Comparison of ENCODE assay signal across 1 cellular context in the genomic region with DNA sequence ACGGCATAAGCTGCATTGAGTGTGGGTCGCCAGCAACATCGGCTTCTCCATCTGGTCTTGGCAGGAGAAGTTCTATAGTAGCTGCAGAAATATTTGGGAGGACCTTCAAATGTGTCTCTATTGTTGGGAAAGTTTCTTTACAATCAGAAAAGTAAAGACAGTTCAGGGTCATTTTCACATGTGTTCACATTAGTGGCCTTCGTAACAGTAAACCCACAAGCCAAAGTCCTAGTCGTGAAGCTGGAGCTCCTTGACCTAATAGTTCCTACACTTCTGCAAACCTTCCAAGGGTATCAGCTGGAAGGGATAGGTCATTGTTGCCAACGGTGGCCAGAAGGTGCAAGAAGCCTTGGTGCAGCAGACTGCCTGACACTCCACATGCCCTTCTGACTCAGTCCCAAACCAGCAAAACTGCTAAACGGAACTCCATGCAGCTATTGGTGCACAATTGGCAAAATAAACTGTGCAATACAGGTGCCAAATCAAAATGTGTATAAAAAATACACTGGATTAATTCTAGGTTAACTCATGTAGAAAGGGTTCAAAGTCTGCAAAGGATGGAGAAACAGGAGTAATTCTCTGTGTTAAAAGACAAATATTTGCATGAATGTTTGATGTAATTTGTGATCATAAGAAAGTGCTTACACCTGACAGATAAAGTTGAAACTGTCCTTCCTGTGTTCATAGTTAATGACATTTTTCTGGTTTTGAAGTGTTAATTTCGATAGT.
A peak's percentile ranks its signal among the peaks of the same experiment; 100 is the strongest.
TF ChIP-seq lines count a peak whose summit lies in the region.

No MANE protein-coding gene starts in this region.

TF ChIP-seq in HepG2, 621 proteins besides CTCF, POLR2A, EP300 and RAD21 (continued from another document):
- TF ChIP-seq GTF3A (CRISPR knock-in tag; conservative IDR thresholded peaks at IDR 0.05), result no peak
- 0 out of 2 replicates have a peak, but pooled peaks have one; percentile 40 for TF ChIP-seq MIER3 (CRISPR knock-in tag; IDR thresholded peaks at IDR 0.05; ENCODE audit: borderline replicate concordance)
- TF ChIP-seq, protein P1, sequence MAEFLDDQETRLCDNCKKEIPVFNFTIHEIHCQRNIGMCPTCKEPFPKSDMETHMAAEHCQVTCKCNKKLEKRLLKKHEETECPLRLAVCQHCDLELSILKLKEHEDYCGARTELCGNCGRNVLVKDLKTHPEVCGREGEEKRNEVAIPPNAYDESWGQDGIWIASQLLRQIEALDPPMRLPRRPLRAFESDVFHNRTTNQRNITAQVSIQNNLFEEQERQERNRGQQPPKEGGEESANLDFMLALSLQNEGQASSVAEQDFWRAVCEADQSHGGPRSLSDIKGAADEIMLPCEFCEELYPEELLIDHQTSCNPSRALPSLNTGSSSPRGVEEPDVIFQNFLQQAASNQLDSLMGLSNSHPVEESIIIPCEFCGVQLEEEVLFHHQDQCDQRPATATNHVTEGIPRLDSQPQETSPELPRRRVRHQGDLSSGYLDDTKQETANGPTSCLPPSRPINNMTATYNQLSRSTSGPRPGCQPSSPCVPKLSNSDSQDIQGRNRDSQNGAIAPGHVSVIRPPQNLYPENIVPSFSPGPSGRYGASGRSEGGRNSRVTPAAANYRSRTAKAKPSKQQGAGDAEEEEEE (CRISPR knock-in tag; IDR thresholded peaks at IDR 0.05; ENCODE audit: borderline replicate concordance), result no peak
- 0 out of 2 replicates have a peak, but pooled peaks have one; percentile 20 for TF ChIP-seq MIXL1 (CRISPR knock-in tag; IDR thresholded peaks at IDR 0.05)
- TF ChIP-seq SMARCE1 (IDR thresholded peaks at IDR 0.05; ENCODE audit: borderline replicate concordance), result no peak
- TF ChIP-seq MED1 (CRISPR knock-in tag; IDR thresholded peaks at IDR 0.05), result 0 out of 2 replicates have a peak, but pooled peaks have one; percentile 32
- no peak for TF ChIP-seq ELF3 (CRISPR knock-in tag; IDR thresholded peaks at IDR 0.05)
- no peak for TF ChIP-seq SOX13 (IDR thresholded peaks at IDR 0.05)
- TF ChIP-seq SOX13 (CRISPR knock-in tag; conservative IDR thresholded peaks at IDR 0.05 in 1 of 2, IDR thresholded peaks at IDR 0.05 in 1 of 2), result 0 out of 4 replicates have a peak, but pooled peaks of 1 of the 2 experiments have one; percentile 40
- TF ChIP-seq NPAS2 (CRISPR knock-in tag; IDR thresholded peaks at IDR 0.05; ENCODE audit: borderline replicate concordance), result no peak
- 0 out of 2 replicates have a peak, but pooled peaks have one; percentile 12 for TF ChIP-seq ZMYM4 (CRISPR knock-in tag; IDR thresholded peaks at IDR 0.05)
- TF ChIP-seq, protein P2, sequence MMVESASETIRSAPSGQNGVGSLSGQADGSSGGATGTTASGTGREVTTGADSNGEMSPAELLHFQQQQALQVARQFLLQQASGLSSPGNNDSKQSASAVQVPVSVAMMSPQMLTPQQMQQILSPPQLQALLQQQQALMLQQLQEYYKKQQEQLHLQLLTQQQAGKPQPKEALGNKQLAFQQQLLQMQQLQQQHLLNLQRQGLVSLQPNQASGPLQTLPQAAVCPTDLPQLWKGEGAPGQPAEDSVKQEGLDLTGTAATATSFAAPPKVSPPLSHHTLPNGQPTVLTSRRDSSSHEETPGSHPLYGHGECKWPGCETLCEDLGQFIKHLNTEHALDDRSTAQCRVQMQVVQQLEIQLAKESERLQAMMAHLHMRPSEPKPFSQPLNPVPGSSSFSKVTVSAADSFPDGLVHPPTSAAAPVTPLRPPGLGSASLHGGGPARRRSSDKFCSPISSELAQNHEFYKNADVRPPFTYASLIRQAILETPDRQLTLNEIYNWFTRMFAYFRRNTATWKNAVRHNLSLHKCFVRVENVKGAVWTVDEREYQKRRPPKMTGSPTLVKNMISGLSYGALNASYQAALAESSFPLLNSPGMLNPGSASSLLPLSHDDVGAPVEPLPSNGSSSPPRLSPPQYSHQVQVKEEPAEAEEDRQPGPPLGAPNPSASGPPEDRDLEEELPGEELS (CRISPR knock-in tag; IDR thresholded peaks at IDR 0.05), result 0 out of 2 replicates have a peak, but pooled peaks have one; percentile 21
- TF ChIP-seq ZNF556 (CRISPR knock-in tag; IDR thresholded peaks at IDR 0.05; ENCODE audit: borderline replicate concordance), result 0 out of 2 replicates have a peak, but pooled peaks have one; percentile 23
- TF ChIP-seq, protein P3, sequence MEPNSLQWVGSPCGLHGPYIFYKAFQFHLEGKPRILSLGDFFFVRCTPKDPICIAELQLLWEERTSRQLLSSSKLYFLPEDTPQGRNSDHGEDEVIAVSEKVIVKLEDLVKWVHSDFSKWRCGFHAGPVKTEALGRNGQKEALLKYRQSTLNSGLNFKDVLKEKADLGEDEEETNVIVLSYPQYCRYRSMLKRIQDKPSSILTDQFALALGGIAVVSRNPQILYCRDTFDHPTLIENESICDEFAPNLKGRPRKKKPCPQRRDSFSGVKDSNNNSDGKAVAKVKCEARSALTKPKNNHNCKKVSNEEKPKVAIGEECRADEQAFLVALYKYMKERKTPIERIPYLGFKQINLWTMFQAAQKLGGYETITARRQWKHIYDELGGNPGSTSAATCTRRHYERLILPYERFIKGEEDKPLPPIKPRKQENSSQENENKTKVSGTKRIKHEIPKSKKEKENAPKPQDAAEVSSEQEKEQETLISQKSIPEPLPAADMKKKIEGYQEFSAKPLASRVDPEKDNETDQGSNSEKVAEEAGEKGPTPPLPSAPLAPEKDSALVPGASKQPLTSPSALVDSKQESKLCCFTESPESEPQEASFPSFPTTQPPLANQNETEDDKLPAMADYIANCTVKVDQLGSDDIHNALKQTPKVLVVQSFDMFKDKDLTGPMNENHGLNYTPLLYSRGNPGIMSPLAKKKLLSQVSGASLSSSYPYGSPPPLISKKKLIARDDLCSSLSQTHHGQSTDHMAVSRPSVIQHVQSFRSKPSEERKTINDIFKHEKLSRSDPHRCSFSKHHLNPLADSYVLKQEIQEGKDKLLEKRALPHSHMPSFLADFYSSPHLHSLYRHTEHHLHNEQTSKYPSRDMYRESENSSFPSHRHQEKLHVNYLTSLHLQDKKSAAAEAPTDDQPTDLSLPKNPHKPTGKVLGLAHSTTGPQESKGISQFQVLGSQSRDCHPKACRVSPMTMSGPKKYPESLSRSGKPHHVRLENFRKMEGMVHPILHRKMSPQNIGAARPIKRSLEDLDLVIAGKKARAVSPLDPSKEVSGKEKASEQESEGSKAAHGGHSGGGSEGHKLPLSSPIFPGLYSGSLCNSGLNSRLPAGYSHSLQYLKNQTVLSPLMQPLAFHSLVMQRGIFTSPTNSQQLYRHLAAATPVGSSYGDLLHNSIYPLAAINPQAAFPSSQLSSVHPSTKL (CRISPR knock-in tag; IDR thresholded peaks at IDR 0.05), result peak; percentile 60; the same call in 1 of the 2 replicates
- TF ChIP-seq RARA (CRISPR knock-in tag; IDR thresholded peaks at IDR 0.05), result peak; percentile 56
- TF ChIP-seq HMG20A (CRISPR knock-in tag; IDR thresholded peaks at IDR 0.05; ENCODE audit: borderline replicate concordance), result peak; percentile 28; the same call in 1 of the 2 replicates
- TF ChIP-seq SAP130 (CRISPR knock-in tag; IDR thresholded peaks at IDR 0.05; ENCODE audit: low read depth), result 0 out of 2 replicates have a peak, but pooled peaks have one; percentile 13
- TF ChIP-seq, protein P4, sequence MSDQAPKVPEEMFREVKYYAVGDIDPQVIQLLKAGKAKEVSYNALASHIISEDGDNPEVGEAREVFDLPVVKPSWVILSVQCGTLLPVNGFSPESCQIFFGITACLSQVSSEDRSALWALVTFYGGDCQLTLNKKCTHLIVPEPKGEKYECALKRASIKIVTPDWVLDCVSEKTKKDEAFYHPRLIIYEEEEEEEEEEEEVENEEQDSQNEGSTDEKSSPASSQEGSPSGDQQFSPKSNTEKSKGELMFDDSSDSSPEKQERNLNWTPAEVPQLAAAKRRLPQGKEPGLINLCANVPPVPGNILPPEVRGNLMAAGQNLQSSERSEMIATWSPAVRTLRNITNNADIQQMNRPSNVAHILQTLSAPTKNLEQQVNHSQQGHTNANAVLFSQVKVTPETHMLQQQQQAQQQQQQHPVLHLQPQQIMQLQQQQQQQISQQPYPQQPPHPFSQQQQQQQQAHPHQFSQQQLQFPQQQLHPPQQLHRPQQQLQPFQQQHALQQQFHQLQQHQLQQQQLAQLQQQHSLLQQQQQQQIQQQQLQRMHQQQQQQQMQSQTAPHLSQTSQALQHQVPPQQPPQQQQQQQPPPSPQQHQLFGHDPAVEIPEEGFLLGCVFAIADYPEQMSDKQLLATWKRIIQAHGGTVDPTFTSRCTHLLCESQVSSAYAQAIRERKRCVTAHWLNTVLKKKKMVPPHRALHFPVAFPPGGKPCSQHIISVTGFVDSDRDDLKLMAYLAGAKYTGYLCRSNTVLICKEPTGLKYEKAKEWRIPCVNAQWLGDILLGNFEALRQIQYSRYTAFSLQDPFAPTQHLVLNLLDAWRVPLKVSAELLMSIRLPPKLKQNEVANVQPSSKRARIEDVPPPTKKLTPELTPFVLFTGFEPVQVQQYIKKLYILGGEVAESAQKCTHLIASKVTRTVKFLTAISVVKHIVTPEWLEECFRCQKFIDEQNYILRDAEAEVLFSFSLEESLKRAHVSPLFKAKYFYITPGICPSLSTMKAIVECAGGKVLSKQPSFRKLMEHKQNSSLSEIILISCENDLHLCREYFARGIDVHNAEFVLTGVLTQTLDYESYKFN (CRISPR knock-in tag; conservative IDR thresholded peaks at IDR 0.05), result peak; percentile 51
- TF ChIP-seq NR2F6 (IDR thresholded peaks at IDR 0.05), result no peak
- 0 out of 2 replicates have a peak, but pooled peaks have one; percentile 11 for TF ChIP-seq NR2F6 (CRISPR knock-in tag; IDR thresholded peaks at IDR 0.05)
- no peak for TF ChIP-seq ZNF337 (CRISPR knock-in tag; IDR thresholded peaks at IDR 0.05; ENCODE audit: borderline replicate concordance, low read depth)
- no peak for TF ChIP-seq DPF2 (CRISPR knock-in tag; IDR thresholded peaks at IDR 0.05; ENCODE audit: borderline replicate concordance, low read depth)
- TF ChIP-seq GFI1 (CRISPR knock-in tag; IDR thresholded peaks at IDR 0.05; ENCODE audit: borderline replicate concordance), result no peak
- peak; percentile 16; the same call in 1 of the 2 replicates for TF ChIP-seq FOXJ3 (CRISPR knock-in tag; IDR thresholded peaks at IDR 0.05; ENCODE audit: borderline replicate concordance)
- TF ChIP-seq FOXP1 (IDR thresholded peaks at IDR 0.05), result no peak
- peak; percentile 25; the same call in 1 of the 2 replicates for TF ChIP-seq FOXP1 (CRISPR knock-in tag; IDR thresholded peaks at IDR 0.05)
- TF ChIP-seq SMARCC2 (IDR thresholded peaks at IDR 0.05), result no peak
- TF ChIP-seq, protein P5, sequence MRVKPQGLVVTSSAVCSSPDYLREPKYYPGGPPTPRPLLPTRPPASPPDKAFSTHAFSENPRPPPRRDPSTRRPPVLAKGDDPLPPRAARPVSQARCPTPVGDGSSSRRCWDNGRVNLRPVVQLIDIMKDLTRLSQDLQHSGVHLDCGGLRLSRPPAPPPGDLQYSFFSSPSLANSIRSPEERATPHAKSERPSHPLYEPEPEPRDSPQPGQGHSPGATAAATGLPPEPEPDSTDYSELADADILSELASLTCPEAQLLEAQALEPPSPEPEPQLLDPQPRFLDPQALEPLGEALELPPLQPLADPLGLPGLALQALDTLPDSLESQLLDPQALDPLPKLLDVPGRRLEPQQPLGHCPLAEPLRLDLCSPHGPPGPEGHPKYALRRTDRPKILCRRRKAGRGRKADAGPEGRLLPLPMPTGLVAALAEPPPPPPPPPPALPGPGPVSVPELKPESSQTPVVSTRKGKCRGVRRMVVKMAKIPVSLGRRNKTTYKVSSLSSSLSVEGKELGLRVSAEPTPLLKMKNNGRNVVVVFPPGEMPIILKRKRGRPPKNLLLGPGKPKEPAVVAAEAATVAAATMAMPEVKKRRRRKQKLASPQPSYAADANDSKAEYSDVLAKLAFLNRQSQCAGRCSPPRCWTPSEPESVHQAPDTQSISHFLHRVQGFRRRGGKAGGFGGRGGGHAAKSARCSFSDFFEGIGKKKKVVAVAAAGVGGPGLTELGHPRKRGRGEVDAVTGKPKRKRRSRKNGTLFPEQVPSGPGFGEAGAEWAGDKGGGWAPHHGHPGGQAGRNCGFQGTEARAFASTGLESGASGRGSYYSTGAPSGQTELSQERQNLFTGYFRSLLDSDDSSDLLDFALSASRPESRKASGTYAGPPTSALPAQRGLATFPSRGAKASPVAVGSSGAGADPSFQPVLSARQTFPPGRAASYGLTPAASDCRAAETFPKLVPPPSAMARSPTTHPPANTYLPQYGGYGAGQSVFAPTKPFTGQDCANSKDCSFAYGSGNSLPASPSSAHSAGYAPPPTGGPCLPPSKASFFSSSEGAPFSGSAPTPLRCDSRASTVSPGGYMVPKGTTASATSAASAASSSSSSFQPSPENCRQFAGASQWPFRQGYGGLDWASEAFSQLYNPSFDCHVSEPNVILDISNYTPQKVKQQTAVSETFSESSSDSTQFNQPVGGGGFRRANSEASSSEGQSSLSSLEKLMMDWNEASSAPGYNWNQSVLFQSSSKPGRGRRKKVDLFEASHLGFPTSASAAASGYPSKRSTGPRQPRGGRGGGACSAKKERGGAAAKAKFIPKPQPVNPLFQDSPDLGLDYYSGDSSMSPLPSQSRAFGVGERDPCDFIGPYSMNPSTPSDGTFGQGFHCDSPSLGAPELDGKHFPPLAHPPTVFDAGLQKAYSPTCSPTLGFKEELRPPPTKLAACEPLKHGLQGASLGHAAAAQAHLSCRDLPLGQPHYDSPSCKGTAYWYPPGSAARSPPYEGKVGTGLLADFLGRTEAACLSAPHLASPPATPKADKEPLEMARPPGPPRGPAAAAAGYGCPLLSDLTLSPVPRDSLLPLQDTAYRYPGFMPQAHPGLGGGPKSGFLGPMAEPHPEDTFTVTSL (CRISPR knock-in tag; IDR thresholded peaks at IDR 0.05; ENCODE audit: borderline replicate concordance), result 0 out of 2 replicates have a peak, but pooled peaks have one; percentile 55
- TF ChIP-seq SOX6 (IDR thresholded peaks at IDR 0.05), result no peak
- TF ChIP-seq SOX6 (CRISPR knock-in tag; IDR thresholded peaks at IDR 0.05), result peak; percentile 80
